7 cellular contexts compared by ENCODE assay signal in genomic region chr1:154955039-154955717, GRCh38. TPM values are rescaled to one million over a fixed set of nuclear protein-coding genes. Genes with fewer than 3 reads are reported as not detected.
A peak's percentile ranks its signal among the peaks of the same experiment; 100 is the strongest.
DNase-seq lines count a peak whose midpoint lies in the region; ATAC-seq and TF ChIP-seq lines count a peak whose summit lies in the region.

No MANE protein-coding gene starts in this region.

- no peaks in the 10 kb centered on the region for H3K9me3 ChIP-seq in testis

- DNase-seq in OCI-M1 (lab: John Stamatoyannopoulos, UW), result peak; percentile 41
- DNase-seq in activated T-helper 1 cell treated with anti-CD3 and anti-CD28 coated beads, Interleukin-2, amount 50 U/mL, for 16 hours (ENCODE audit: low read depth in 1 of 2, low spot score in 1 of 2), result peak; percentile 75 to 77
- peak; percentile 64 for DNase-seq in fibroblast of the aortic adventitia (ENCODE audit: low read depth)
- peak; percentile 59 for DNase-seq in non-pigmented ciliary epithelial cell (ENCODE audit: low read depth)
- peak; percentile 70 for DNase-seq in testis

- intact Hi-C loops in testis (cut with DNase I; ENCODE audit: low total_unique reads), result no loop called here

- H3K27me3 ChIP-seq in testis, result no peaks in the 10 kb centered on the region

- TF ChIP-seq POLR2A in testis (IDR thresholded peaks at IDR 0.05), result no peak

- 11 to 28% methylated on average over 4 of the region's 4 CpGs for WGBS in testis, 2 donors

- H3K4me3 ChIP-seq in fibroblast of the aortic adventitia (ENCODE audit: low read depth, low read length), result peak overlapping the region; percentile 85
- H3K4me3 ChIP-seq in testis, result peak overlapping the region; percentile 60 to 64

- H3K36me3 ChIP-seq in testis (ENCODE audit: low read depth, missing control alignments), result no peaks in the 10 kb centered on the region

- peaks cover 46% of the 10 kb centered on the region for H3K4me1 ChIP-seq in testis

- TF ChIP-seq CTCF in fibroblast of the aortic adventitia (IDR thresholded peaks at IDR 0.05; ENCODE audit: insufficient read depth, low read length) (no peak), testis (IDR thresholded peaks at IDR 0.05) (no peak)

- ATAC-seq in GM18511 (IDR thresholded peaks at IDR 0.05; ENCODE audit: unreplicated experiment) (peak; percentile 39), HG03175 (IDR thresholded peaks at IDR 0.05; ENCODE audit: unreplicated experiment) (peak; percentile 65)

- peak overlapping the region; percentile 56 to 77 for H3K27ac ChIP-seq in testis

RNA-seq across cellular contexts. Expression of gene PBXIP1, which starts 0.7 kb away (rescaled TPM):
- total RNA-seq in fibroblast of the aortic adventitia (ENCODE audit: low replicate concordance) (36.2 and 122 TPM in 2 replicates), testis (10 to 100 TPM; 84.1 to 87.1 TPM)
- polyA plus RNA-seq in testis (ENCODE audit: insufficient read depth, low read depth, low replicate concordance), result 111 TPM

RNA-seq across cellular contexts. Expression of gene PYGO2, which starts 6.4 kb away (rescaled TPM):
- total RNA-seq in fibroblast of the aortic adventitia (ENCODE audit: low replicate concordance) (7.8 and 18.0 TPM in 2 replicates), testis (10 to 100 TPM; 31.0 to 34.9 TPM)
- polyA plus RNA-seq in testis (ENCODE audit: insufficient read depth, low read depth, low replicate concordance), result 33.2 TPM

RNA-seq across cellular contexts. Expression of gene SHC1, which starts 15.4 kb away (rescaled TPM):
- total RNA-seq in fibroblast of the aortic adventitia (ENCODE audit: low replicate concordance), result 111 and 167 TPM in 2 replicates
- 10 to 100 TPM; 47.9 to 59.3 TPM for total RNA-seq in testis
- polyA plus RNA-seq in testis (ENCODE audit: insufficient read depth, low read depth, low replicate concordance), result 49.0 TPM

RNA-seq across cellular contexts. Expression of gene PMVK, which starts 18.7 kb away (rescaled TPM):
- total RNA-seq in fibroblast of the aortic adventitia (ENCODE audit: low replicate concordance), result 11.7 and 20.7 TPM in 2 replicates
- 10 to 100 TPM; 21.1 to 27.7 TPM for total RNA-seq in testis
- polyA plus RNA-seq in testis (ENCODE audit: insufficient read depth, low read depth, low replicate concordance), result 44.6 TPM

RNA-seq across cellular contexts. Expression of gene CKS1B, which starts 19.3 kb away (rescaled TPM):
- total RNA-seq in fibroblast of the aortic adventitia (ENCODE audit: low replicate concordance) (24.0 and 80.7 TPM in 2 replicates), testis (10 to 100 TPM; 45.5 to 84.3 TPM)
- polyA plus RNA-seq in testis (ENCODE audit: insufficient read depth, low read depth, low replicate concordance), result 100 TPM

Comparison
In these comparisons a context has a peak if more than half of its experiments do, and no peak if none do; other contexts are left out.
1. Peak in every context shown above with its lines: DNase-seq, ATAC-seq, H3K4me3 ChIP-seq and H3K27ac ChIP-seq.